In the genomic region with DNA sequence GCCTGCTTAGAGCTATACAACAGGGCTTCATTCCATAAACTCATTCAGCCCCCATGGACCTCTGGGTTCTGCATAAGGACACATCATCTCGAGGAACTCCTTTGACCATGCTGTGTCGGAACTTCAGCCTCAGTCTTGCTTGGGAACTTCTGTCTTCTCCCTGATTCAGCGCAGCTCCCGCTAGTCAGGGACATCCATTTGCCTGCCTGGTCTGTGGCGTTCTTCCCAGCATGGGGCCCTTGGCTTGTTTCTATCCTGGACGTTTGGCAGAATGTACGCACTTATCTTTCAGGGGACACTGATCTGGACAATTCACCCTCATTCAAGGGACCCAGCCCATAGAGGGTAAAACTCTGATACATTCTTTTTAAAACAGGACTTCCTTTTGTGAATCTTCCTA, we compare ENCODE assay signal across 15 cellular contexts.
DNase-seq lines count a peak whose midpoint lies in the region; ATAC-seq and TF ChIP-seq lines count a peak whose summit lies in the region.
"Had no signal": no experiment of that assay in that cellular context is flagged by ENCODE, and none has a peak within 500 bp of the region (broad histone marks: within the 10 kb centered on the region; RNA-seq: fewer than 3 reads in every experiment).

No MANE protein-coding gene starts in this region.

- H2BK12ac ChIP-seq in mesenchymal stem cell (ENCODE audit: low read length in 2 of 2) = no peak overlapping the region

- no peak overlapping the region for H3K18ac ChIP-seq in mesenchymal stem cell (ENCODE audit: low read depth in 1 of 2, low read length in 2 of 2)

- H2BK120ac ChIP-seq in mesenchymal stem cell (ENCODE audit: low read depth, low read length) = no peak overlapping the region

- in situ Hi-C loops in GM23248 (cut with MboI) = no loop called here

- H3K9ac ChIP-seq in GM23248 (no peak overlapping the region; the same call in 1 of the 2 replicates), adipocyte (ENCODE audit: low read length) (peak overlapping the region; percentile 13), mesenchymal stem cell (ENCODE audit: low read length) (peak overlapping the region; percentile 77)

- H4K20me1 ChIP-seq in GM23248 (ENCODE audit: insufficient read depth) = no peaks in the 10 kb centered on the region

- H3K4me2 ChIP-seq in GM23248 (ENCODE audit: unreplicated experiment) = no peak overlapping the region
- H3K4me2 ChIP-seq in mesenchymal stem cell (ENCODE audit: low read length, poor library complexity, severe bottlenecking) = no peak overlapping the region
- H3K4me2 ChIP-seq: GM23338 had no signal

- WGBS in GM23248 (ENCODE audit: low coverage in 1 of 2, low lambda C conversion rate in 2 of 2, missing lambda C conversion rate in 2 of 2), 2 experiments = 38 to 39% methylated on average over 7 of the region's 7 CpGs
- 97% methylated on average over 7 of the region's 7 CpGs for WGBS in mesenchymal stem cell
- 77% methylated on average over 7 of the region's 7 CpGs for WGBS in suprapubic skin

- H3K36me3 ChIP-seq in GM23248 (ENCODE audit: low read depth) = peaks cover 13% of the 10 kb centered on the region; the same call in 1 of the 2 replicates
- H3K36me3 ChIP-seq in adipocyte (ENCODE audit: control insufficient read depth, insufficient read depth, low read length, severe bottlenecking) = no peaks in the 10 kb centered on the region
- peaks cover 3 to 25% of the 10 kb centered on the region in 2 experiments for H3K36me3 ChIP-seq in mesenchymal stem cell (ENCODE audit: control insufficient read depth in 1 of 2, insufficient read depth in 2 of 2, low read depth in 1 of 2, low read length in 2 of 2)
- H3K36me3 ChIP-seq in suprapubic skin = no peaks in the 10 kb centered on the region

- TF ChIP-seq POLR2A in suprapubic skin (IDR thresholded peaks at IDR 0.05) = no peak

- H4K91ac ChIP-seq in mesenchymal stem cell (ENCODE audit: low read length) = no peak overlapping the region

- DNase-seq in GM23248 (no peak), adipocyte (ENCODE audit: low read depth) (no peak), mesenchymal stem cell (no peak), suprapubic skin (ENCODE audit: low spot score in 2 of 2) (no peak), islet precursor cell (no peak)
- DNase-seq in activated CD4-positive, alpha-beta T cell treated with anti-CD3 and anti-CD28 coated beads for 1 hour = no peak
- DNase-seq: ACHN; AML-193; Caco-2; CD4-positive, alpha-beta T cell; HCEC 1CT had no signal

- no peaks in the 10 kb centered on the region for H3K9me2 ChIP-seq in GM23248 (ENCODE audit: insufficient read depth)

- H2AFZ ChIP-seq in GM23248 (no peak overlapping the region), mesenchymal stem cell (ENCODE audit: low read depth, low read length) (no peak overlapping the region)
- H2AFZ ChIP-seq: GM23338 had no signal

- no peaks in the 10 kb centered on the region for H3K27me3 ChIP-seq in GM23248 (replicated peaks; ENCODE audit: insufficient read depth)
- H3K27me3 ChIP-seq in adipocyte (replicated peaks; ENCODE audit: control insufficient read depth, insufficient read depth, low read length) = no peaks in the 10 kb centered on the region
- no peaks in the 10 kb centered on the region for H3K27me3 ChIP-seq in mesenchymal stem cell (ENCODE audit: control insufficient read depth in 1 of 2, insufficient read depth in 1 of 2, low read length in 2 of 2)
- no peaks in the 10 kb centered on the region for H3K27me3 ChIP-seq in suprapubic skin

- no peak overlapping the region for H2AK5ac ChIP-seq in mesenchymal stem cell (ENCODE audit: low read length, severe bottlenecking)

- H2BK5ac ChIP-seq in mesenchymal stem cell (ENCODE audit: low read depth, low read length, poor library complexity, severe bottlenecking) = no peak overlapping the region

- ATAC-seq in GM19455 (IDR thresholded peaks at IDR 0.05; ENCODE audit: unreplicated experiment) = no peak
- ATAC-seq: GM23338 had no signal

- no peak overlapping the region for H3K23ac ChIP-seq in mesenchymal stem cell (ENCODE audit: low read length in 2 of 2)

- peaks cover 95% of the 10 kb centered on the region for H3K79me2 ChIP-seq in GM23248 (ENCODE audit: insufficient read depth)

- no peak overlapping the region for H3K4ac ChIP-seq in mesenchymal stem cell (ENCODE audit: low read depth in 1 of 2, low read length in 2 of 2)

- no peak for TF ChIP-seq EP300 in suprapubic skin (IDR thresholded peaks at IDR 0.05)

- H3K9me3 ChIP-seq in GM23248 (ENCODE audit: low read depth) (no peaks in the 10 kb centered on the region), adipocyte (ENCODE audit: control insufficient read depth, low read length) (no peaks in the 10 kb centered on the region), mesenchymal stem cell (ENCODE audit: control insufficient read depth, low read length) (no peaks in the 10 kb centered on the region), suprapubic skin (no peaks in the 10 kb centered on the region)

- peaks cover 31% of the 10 kb centered on the region for H3K79me1 ChIP-seq in mesenchymal stem cell (replicated peaks; ENCODE audit: low read length, poor library complexity, severe bottlenecking)

- H3K14ac ChIP-seq in mesenchymal stem cell (ENCODE audit: low read length in 2 of 2) = no peak overlapping the region

- H3F3A ChIP-seq in GM23248 (ENCODE audit: insufficient read depth) = peaks cover 13% of the 10 kb centered on the region; the same call in 1 of the 2 replicates

- no peak overlapping the region for H2BK15ac ChIP-seq in mesenchymal stem cell (ENCODE audit: low read depth, poor library complexity, severe bottlenecking)

- H3K4me3 ChIP-seq in GM23248 (no peak overlapping the region), adipocyte (ENCODE audit: low read length) (no peak overlapping the region), mesenchymal stem cell (ENCODE audit: insufficient read depth in 1 of 2, low read depth in 1 of 2, low read length in 2 of 2) (peak overlapping the region in 1 of 2 experiments; percentile 44), suprapubic skin (no peak overlapping the region)
- H3K4me3 ChIP-seq: GM23338 had no signal

- H3K4me1 ChIP-seq in GM23248 (ENCODE audit: insufficient read depth) = peaks cover 28% of the 10 kb centered on the region
- H3K4me1 ChIP-seq in adipocyte (ENCODE audit: control insufficient read depth, insufficient read depth, low read length) = peaks cover 23% of the 10 kb centered on the region
- no peaks in the 10 kb centered on the region for H3K4me1 ChIP-seq in mesenchymal stem cell (ENCODE audit: control insufficient read depth, insufficient read depth, low read depth, low read length)
- H3K4me1 ChIP-seq in suprapubic skin = peaks cover 4% of the 10 kb centered on the region
- H3K4me1 ChIP-seq: Caco-2 had no signal

- no peak overlapping the region for H4K8ac ChIP-seq in mesenchymal stem cell (ENCODE audit: low read length)

- H3K27ac ChIP-seq in GM23248 (peak overlapping the region; percentile 56), mesenchymal stem cell (ENCODE audit: low read length, poor library complexity, severe bottlenecking) (no peak overlapping the region), suprapubic skin (peak overlapping the region; percentile 5)
- H3K27ac ChIP-seq: C4-2B, HL-60 had no signal

- TF ChIP-seq CTCF in suprapubic skin (IDR thresholded peaks at IDR 0.05) = no peak
